Comparison of ENCODE assay signal across 1 cellular context in the genomic region with DNA sequence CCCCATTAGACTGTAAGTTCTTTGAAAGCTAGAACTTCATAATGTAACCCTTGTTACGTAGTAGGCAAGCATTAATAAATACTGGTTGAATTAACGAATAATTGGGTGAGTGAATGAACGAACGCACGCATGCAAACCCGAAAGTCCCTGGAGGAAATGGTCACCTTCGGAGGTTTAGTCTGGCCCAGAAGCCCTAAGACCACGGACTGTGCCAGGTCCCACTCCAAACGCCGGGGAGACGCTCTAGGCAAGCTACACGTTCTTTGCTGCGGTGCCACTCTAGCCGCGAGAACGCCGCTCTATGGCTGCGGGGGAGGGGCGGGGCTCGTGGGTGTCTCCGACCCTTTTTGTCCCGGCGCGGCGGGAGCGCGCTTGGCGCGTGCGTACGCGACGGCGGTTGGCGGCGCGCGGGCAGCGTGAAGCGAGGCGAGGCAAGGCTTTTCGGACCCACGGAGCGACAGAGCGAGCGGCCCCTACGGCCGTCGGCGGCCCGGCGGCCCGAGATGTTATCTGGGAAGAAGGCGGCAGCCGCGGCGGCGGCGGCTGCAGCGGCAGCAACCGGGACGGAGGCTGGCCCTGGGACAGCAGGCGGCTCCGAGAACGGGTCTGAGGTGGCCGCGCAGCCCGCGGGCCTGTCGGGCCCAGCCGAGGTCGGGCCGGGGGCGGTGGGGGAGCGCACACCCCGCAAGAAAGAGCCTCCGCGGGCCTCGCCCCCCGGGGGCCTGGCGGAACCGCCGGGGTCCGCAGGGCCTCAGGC.
A peak's percentile ranks its signal among the peaks of the same experiment; 100 is the strongest.
TF ChIP-seq lines count a peak whose summit lies in the region.

Gene KDM1A, plus strand, starts transcription at position 375 of the 757 bp plus-strand sequence. Its CDS starts 129 bp downstream, at position 504.

TF ChIP-seq in K562, 482 proteins besides CTCF, POLR2A, EP300 and RAD21 (continued from another document and continues in another):
- peak; percentile 58 for TF ChIP-seq MGA (IDR thresholded peaks at IDR 0.05)
- TF ChIP-seq KAT8 (IDR thresholded peaks at IDR 0.05; ENCODE audit: low read depth), result peak; percentile 31; the same call in 1 of the 2 replicates
- TF ChIP-seq ZNF282 (CRISPR knock-in tag; IDR thresholded peaks at IDR 0.05), result peak; percentile 62; the same call in 1 of the 2 replicates
- TF ChIP-seq ZNF589 (CRISPR knock-in tag; IDR thresholded peaks at IDR 0.05; ENCODE audit: low read depth), result peak; percentile 88
- peak; percentile 40; the same call in 1 of the 2 replicates for TF ChIP-seq BACH1 (tag; IDR thresholded peaks at IDR 0.05)
- TF ChIP-seq, protein P1, sequence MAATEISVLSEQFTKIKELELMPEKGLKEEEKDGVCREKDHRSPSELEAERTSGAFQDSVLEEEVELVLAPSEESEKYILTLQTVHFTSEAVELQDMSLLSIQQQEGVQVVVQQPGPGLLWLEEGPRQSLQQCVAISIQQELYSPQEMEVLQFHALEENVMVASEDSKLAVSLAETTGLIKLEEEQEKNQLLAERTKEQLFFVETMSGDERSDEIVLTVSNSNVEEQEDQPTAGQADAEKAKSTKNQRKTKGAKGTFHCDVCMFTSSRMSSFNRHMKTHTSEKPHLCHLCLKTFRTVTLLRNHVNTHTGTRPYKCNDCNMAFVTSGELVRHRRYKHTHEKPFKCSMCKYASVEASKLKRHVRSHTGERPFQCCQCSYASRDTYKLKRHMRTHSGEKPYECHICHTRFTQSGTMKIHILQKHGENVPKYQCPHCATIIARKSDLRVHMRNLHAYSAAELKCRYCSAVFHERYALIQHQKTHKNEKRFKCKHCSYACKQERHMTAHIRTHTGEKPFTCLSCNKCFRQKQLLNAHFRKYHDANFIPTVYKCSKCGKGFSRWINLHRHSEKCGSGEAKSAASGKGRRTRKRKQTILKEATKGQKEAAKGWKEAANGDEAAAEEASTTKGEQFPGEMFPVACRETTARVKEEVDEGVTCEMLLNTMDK (IDR thresholded peaks at IDR 0.05; ENCODE audit: borderline replicate concordance, insufficient read depth, low read depth, low read length, poor library complexity, severe bottlenecking), result peak; percentile 81
- peak; percentile 95 to 96 for TF ChIP-seq NRF1 (conservative IDR thresholded peaks at IDR 0.05 in 1 of 2, IDR thresholded peaks at IDR 0.05 in 1 of 2)
- peak; percentile 92 for TF ChIP-seq FUS (optimal IDR thresholded peaks at IDR 0.05; ENCODE audit: low read depth, low read length)
- peak; percentile 95 for TF ChIP-seq RBBP5 (IDR thresholded peaks at IDR 0.05; ENCODE audit: borderline replicate concordance, insufficient read depth, low read length, poor library complexity, severe bottlenecking)
- TF ChIP-seq CREBBP (IDR thresholded peaks at IDR 0.05; ENCODE audit: low read depth, low read length), result no peak
- no peak for TF ChIP-seq XRCC3 (IDR thresholded peaks at IDR 0.05)
- TF ChIP-seq, protein P2, sequence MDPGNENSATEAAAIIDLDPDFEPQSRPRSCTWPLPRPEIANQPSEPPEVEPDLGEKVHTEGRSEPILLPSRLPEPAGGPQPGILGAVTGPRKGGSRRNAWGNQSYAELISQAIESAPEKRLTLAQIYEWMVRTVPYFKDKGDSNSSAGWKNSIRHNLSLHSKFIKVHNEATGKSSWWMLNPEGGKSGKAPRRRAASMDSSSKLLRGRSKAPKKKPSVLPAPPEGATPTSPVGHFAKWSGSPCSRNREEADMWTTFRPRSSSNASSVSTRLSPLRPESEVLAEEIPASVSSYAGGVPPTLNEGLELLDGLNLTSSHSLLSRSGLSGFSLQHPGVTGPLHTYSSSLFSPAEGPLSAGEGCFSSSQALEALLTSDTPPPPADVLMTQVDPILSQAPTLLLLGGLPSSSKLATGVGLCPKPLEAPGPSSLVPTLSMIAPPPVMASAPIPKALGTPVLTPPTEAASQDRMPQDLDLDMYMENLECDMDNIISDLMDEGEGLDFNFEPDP (CRISPR knock-in tag; IDR thresholded peaks at IDR 0.05), result no peak
- peak; percentile 78 for TF ChIP-seq ETV5 (CRISPR knock-in tag; IDR thresholded peaks at IDR 0.05; ENCODE audit: low read depth)
- peak; percentile 95 for TF ChIP-seq ZFX (CRISPR knock-in tag; IDR thresholded peaks at IDR 0.05)
- no peak for TF ChIP-seq SLC30A9 (CRISPR knock-in tag; IDR thresholded peaks at IDR 0.05)
- TF ChIP-seq, protein P3, sequence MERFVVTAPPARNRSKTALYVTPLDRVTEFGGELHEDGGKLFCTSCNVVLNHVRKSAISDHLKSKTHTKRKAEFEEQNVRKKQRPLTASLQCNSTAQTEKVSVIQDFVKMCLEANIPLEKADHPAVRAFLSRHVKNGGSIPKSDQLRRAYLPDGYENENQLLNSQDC (CRISPR knock-in tag; IDR thresholded peaks at IDR 0.05), result peak; percentile 96
- TF ChIP-seq MAZ (CRISPR knock-in tag; conservative IDR thresholded peaks at IDR 0.05 in 1 of 2, IDR thresholded peaks at IDR 0.05 in 1 of 2), result peak; percentile 91 to 98
- peak; percentile 94 for TF ChIP-seq SETDB1 (IDR thresholded peaks at IDR 0.05; ENCODE audit: low read length)
- peak; percentile 99 for TF ChIP-seq SNIP1 (IDR thresholded peaks at IDR 0.05; ENCODE audit: low read depth)
- no peak for TF ChIP-seq ZNF717 (CRISPR knock-in tag; IDR thresholded peaks at IDR 0.05)
- peak; percentile 92 for TF ChIP-seq LCOR (CRISPR knock-in tag; IDR thresholded peaks at IDR 0.05)
- TF ChIP-seq RBM34 (IDR thresholded peaks at IDR 0.05; ENCODE audit: borderline replicate concordance, insufficient read depth, low read length), result no peak
- peak; percentile 92 for TF ChIP-seq TAF7 (tag; IDR thresholded peaks at IDR 0.05)
- peak; percentile 86 for TF ChIP-seq NUFIP1 (IDR thresholded peaks at IDR 0.05; ENCODE audit: partially characterized antibody)
- peak; percentile 92 for TF ChIP-seq HNRNPLL (IDR thresholded peaks at IDR 0.05; ENCODE audit: low read depth, low read length, poor library complexity, severe bottlenecking)
- 0 out of 2 replicates have a peak, but pooled peaks have one; percentile 25 for TF ChIP-seq ZBTB49 (CRISPR knock-in tag; IDR thresholded peaks at IDR 0.05; ENCODE audit: borderline replicate concordance)
- peak in 1 of 2 experiments; percentile 87; a peak in 3 of 4 replicates for TF ChIP-seq MLLT1 (IDR thresholded peaks at IDR 0.05)
- TF ChIP-seq NBN (IDR thresholded peaks at IDR 0.05; ENCODE audit: low read depth), result peak; percentile 97
- TF ChIP-seq NCOA2 (IDR thresholded peaks at IDR 0.05; ENCODE audit: partially characterized antibody in 2 of 2), result no peak
- TF ChIP-seq BCL6 (CRISPR knock-in tag; IDR thresholded peaks at IDR 0.05), result no peak
- peak; percentile 65; the same call in 1 of the 2 replicates for TF ChIP-seq SIN3B (IDR thresholded peaks at IDR 0.05; ENCODE audit: low read depth)
- no peak for TF ChIP-seq ZNF449 (CRISPR knock-in tag; IDR thresholded peaks at IDR 0.05)
- TF ChIP-seq, protein P4, sequence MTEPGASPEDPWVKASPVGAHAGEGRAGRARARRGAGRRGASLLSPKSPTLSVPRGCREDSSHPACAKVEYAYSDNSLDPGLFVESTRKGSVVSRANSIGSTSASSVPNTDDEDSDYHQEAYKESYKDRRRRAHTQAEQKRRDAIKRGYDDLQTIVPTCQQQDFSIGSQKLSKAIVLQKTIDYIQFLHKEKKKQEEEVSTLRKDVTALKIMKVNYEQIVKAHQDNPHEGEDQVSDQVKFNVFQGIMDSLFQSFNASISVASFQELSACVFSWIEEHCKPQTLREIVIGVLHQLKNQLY (CRISPR knock-in tag; conservative IDR thresholded peaks at IDR 0.05), result no peak
